13 cellular contexts compared by ENCODE assay signal in the genomic region with DNA sequence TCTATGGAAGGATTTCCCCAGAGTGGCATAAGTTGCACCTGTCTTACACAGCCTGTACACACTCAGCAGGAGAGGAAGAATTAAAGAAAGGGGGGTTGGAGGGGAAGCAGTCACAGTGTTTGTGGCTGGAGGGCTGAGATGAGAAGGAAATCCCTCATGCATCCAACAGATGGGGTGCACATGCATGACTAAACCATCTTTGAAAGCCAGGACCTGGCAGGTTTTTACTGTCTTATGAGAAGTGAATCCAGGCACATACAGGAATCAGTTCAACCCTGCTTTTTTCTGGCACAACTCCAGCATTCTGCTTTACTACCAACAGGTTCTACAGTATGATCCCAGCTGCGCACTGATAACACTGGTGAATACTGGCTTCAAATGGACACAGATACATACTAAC.
DNase-seq lines count a peak whose midpoint lies in the region; ATAC-seq and TF ChIP-seq lines count a peak whose summit lies in the region.
"Had no signal": no experiment of that assay in that cellular context is flagged by ENCODE, and none has a peak within 500 bp of the region (broad histone marks: within the 10 kb centered on the region; RNA-seq: fewer than 3 reads in every experiment).

No MANE protein-coding gene starts in this region.

- CTCF ChIA-PET in PC-3 (lab: Charles Lee): no interaction called here
- CTCF ChIA-PET in CD8-positive, alpha-beta T cell (lab: Charles Lee): no interaction called here

- POLR2A ChIA-PET in PC-3 (lab: Charles Lee; ENCODE audit: unreplicated experiment): no interaction called here
- POLR2A ChIA-PET in CD8-positive, alpha-beta T cell (lab: Charles Lee): no interaction called here

- no peak overlapping the region for H3K4me2 ChIP-seq in PC-3 (ENCODE audit: low read length)

- no TSS peak for BruUV-seq in PC-3 (replicated peaks; lab: Mats Ljungman, UMichigan)

- H3K27me3 Mint-ChIP-seq in CD8-positive, alpha-beta T cell (ENCODE audit: low read depth): no peaks in the 10 kb centered on the region

- H2AFZ ChIP-seq in PC-3 (ENCODE audit: low read length): no peak overlapping the region

- intact Hi-C loops in PC-3 (cut with micrococcal nuclease): no loop called here
- intact Hi-C loops in CD8-positive, alpha-beta T cell (cut with DNase I, micrococcal nuclease): no loop called here

- H4K20me1 ChIP-seq in PC-3 (ENCODE audit: low read length): no peaks in the 10 kb centered on the region

- H3K9me2 ChIP-seq in PC-3 (replicated peaks; ENCODE audit: low read length): no peaks in the 10 kb centered on the region

- H3K27ac Mint-ChIP-seq in CD8-positive, alpha-beta T cell: no peak overlapping the region
- H3K27ac Mint-ChIP-seq: CD14-positive monocyte had no signal

- H3K4me1 ChIP-seq in PC-3 (ENCODE audit: insufficient read depth, low read length): no peaks in the 10 kb centered on the region
- no peaks in the 10 kb centered on the region for H3K4me1 ChIP-seq in CD8-positive, alpha-beta T cell (ENCODE audit: insufficient read depth, low read length)

- TF ChIP-seq CTCF in PC-3 (conservative IDR thresholded peaks at IDR 0.05; ENCODE audit: low read depth, low read length) (no peak), GM20000 (IDR thresholded peaks at IDR 0.05; ENCODE audit: extremely low read depth, missing control alignments) (no peak)
- no peak for TF ChIP-seq CTCF in CD8-positive, alpha-beta T cell (IDR thresholded peaks at IDR 0.05)

- DNase-seq in DMS153 (lab: John Stamatoyannopoulos, UW) (peak; percentile 89), NCI-H1105 (lab: John Stamatoyannopoulos, UW) (peak; percentile 96), NCI-H774 (lab: John Stamatoyannopoulos, UW) (peak; percentile 72), PC-3 (no peak), GM20000 (ENCODE audit: low spot score) (no peak)
- DNase-seq in CD8-positive, alpha-beta T cell: no peak
- no peak for DNase-seq in stimulated activated CD4-positive, alpha-beta T cell treated with anti-CD3 and anti-CD28 coated beads, Interleukin-2, amount 100 ng/mL, for 24 hours
- DNase-seq: activated T-cell treated with anti-CD3 and anti-CD28 coated beads, Interleukin-2, amount 50 U/mL, for 1 hour; stimulated activated CD4-positive, alpha-beta T cell treated with anti-CD3 and anti-CD28 coated beads, Interleukin-2, amount 100 ng/mL, for 48 hours had no signal

- H3K9ac ChIP-seq in PC-3 (ENCODE audit: low read length): no peak overlapping the region

- no peaks in the 10 kb centered on the region for H3K79me2 ChIP-seq in PC-3 (ENCODE audit: low read length)

- H3K27ac ChIP-seq in PC-3 (ENCODE audit: low read length): no peak overlapping the region
- H3K27ac ChIP-seq in CD8-positive, alpha-beta T cell (ENCODE audit: low read depth, low read length): no peak overlapping the region
- H3K27ac ChIP-seq: SJSA1 had no signal

- ATAC-seq in esophagus mucosa: peak; percentile 17
- no peak for ATAC-seq in PC-3
- ATAC-seq in CD8-positive, alpha-beta T cell: no peak
- ATAC-seq: mucosa of descending colon had no signal

- 0 out of 2 replicates have a peak, but pooled peaks cover 3% of the 10 kb centered on the region for H3K27me3 ChIP-seq in PC-3 (ENCODE audit: low read length)
- no peaks in the 10 kb centered on the region for H3K27me3 ChIP-seq in CD8-positive, alpha-beta T cell (ENCODE audit: insufficient read depth, low read length)
- H3K27me3 ChIP-seq: SJSA1 had no signal

- no peak overlapping the region for H3K4me3 Mint-ChIP-seq in CD8-positive, alpha-beta T cell
- H3K4me3 Mint-ChIP-seq: CD14-positive monocyte had no signal

- H3K4me3 ChIP-seq in PC-3 (ENCODE audit: low read length): no peak overlapping the region
- H3K4me3 ChIP-seq in CD8-positive, alpha-beta T cell (ENCODE audit: low read depth, low read length): no peak overlapping the region
- H3K4me3 ChIP-seq: mucosa of descending colon, SJSA1 had no signal

- H3K9me3 Mint-ChIP-seq in CD8-positive, alpha-beta T cell: no peaks in the 10 kb centered on the region

- no peaks in the 10 kb centered on the region for H3K4me1 Mint-ChIP-seq in CD8-positive, alpha-beta T cell (ENCODE audit: low read depth)
- H3K4me1 Mint-ChIP-seq: CD14-positive monocyte had no signal

- no peaks in the 10 kb centered on the region for H3K36me3 ChIP-seq in PC-3 (ENCODE audit: low read depth, low read length)
- no peaks in the 10 kb centered on the region for H3K36me3 ChIP-seq in CD8-positive, alpha-beta T cell (ENCODE audit: insufficient read depth, low read length)
- H3K36me3 ChIP-seq: SJSA1 had no signal

- H3F3A ChIP-seq in PC-3 (ENCODE audit: low read length, unreplicated experiment): no peaks in the 10 kb centered on the region

- no peaks in the 10 kb centered on the region for H3K36me3 Mint-ChIP-seq in CD8-positive, alpha-beta T cell
- H3K36me3 Mint-ChIP-seq: CD14-positive monocyte had no signal

- no peaks in the 10 kb centered on the region for H3K9me3 ChIP-seq in PC-3 (ENCODE audit: low read length)
- no peaks in the 10 kb centered on the region for H3K9me3 ChIP-seq in CD8-positive, alpha-beta T cell (ENCODE audit: low read length)
- H3K9me3 ChIP-seq: mucosa of descending colon, SJSA1 had no signal

Comparison
In these comparisons a context has a peak if more than half of its experiments do, and no peak if none do; other contexts are left out.
1. DNase-seq: peak in DMS153 (single experiment), NCI-H1105 (single experiment) and NCI-H774 (single experiment); none in PC-3 (single experiment), CD8-positive, alpha-beta T cell (0 of 7), GM20000 (single experiment) and stimulated activated CD4-positive, alpha-beta T cell treated with anti-CD3 and anti-CD28 coated beads, Interleukin-2, amount 100 ng/mL, for 24 hours (0 of 2).